31 cellular contexts compared by ENCODE assay signal in genomic region chr7:124042826-124043225, GRCh38. TPM values are rescaled to one million over a fixed set of nuclear protein-coding genes. Genes with fewer than 3 reads are reported as not detected.
DNase-seq lines count a peak whose midpoint lies in the region; ATAC-seq, FAIRE-seq and TF ChIP-seq lines count a peak whose summit lies in the region.
"Had no signal": no experiment of that assay in that cellular context is flagged by ENCODE, and none has a peak within 500 bp of the region (broad histone marks: within the 10 kb centered on the region; RNA-seq: fewer than 3 reads in every experiment).

No MANE protein-coding gene starts in this region.

- no peak for ATAC-seq in GM23338
- ATAC-seq: GM12878 had no signal

- no peaks in the 10 kb centered on the region for H4K20me1 ChIP-seq in GM23338 (replicated peaks; ENCODE audit: insufficient read depth)
- H4K20me1 ChIP-seq: BLaER1 had no signal

- H3K36me3 Mint-ChIP-seq in GM23338 (ENCODE audit: low read depth): no peaks in the 10 kb centered on the region
- H3K36me3 Mint-ChIP-seq: CD14-positive monocyte; CD4-positive, alpha-beta memory T cell; CD4-positive, CD25-positive, alpha-beta regulatory T cell; CD8-positive, alpha-beta memory T cell had no signal

- H3K4me3 Mint-ChIP-seq in GM23338: no peak overlapping the region
- H3K4me3 Mint-ChIP-seq: CD14-positive monocyte; CD4-positive, alpha-beta memory T cell; CD4-positive, CD25-positive, alpha-beta regulatory T cell; CD8-positive, alpha-beta memory T cell had no signal

- H3K27me3 ChIP-seq in bronchial epithelial cell (ENCODE audit: control insufficient read depth, insufficient read depth, low read length): no peaks in the 10 kb centered on the region
- H3K27me3 ChIP-seq in GM23338 (ENCODE audit: insufficient read depth): no peaks in the 10 kb centered on the region
- H3K27me3 ChIP-seq: BE2C, BLaER1 had no signal

- no peak overlapping the region for H2AFZ ChIP-seq in GM23338

- H3K27ac ChIP-seq in RWPE1 (no peak overlapping the region), GM23338 (ENCODE audit: low read depth) (no peak overlapping the region)
- H3K27ac ChIP-seq: BLaER1 had no signal

- no peaks in the 10 kb centered on the region; the same call in 1 of the 2 replicates for H3K4me1 ChIP-seq in GM23338 (ENCODE audit: insufficient read depth)
- H3K4me1 ChIP-seq: BE2C, BLaER1 had no signal

- no peaks in the 10 kb centered on the region for H3K9me2 ChIP-seq in GM23338 (ENCODE audit: insufficient read depth)

- TF ChIP-seq CTCF in RWPE1 (conservative IDR thresholded peaks at IDR 0.05; ENCODE audit: low read depth) (no peak), bronchial epithelial cell (IDR thresholded peaks at IDR 0.05; ENCODE audit: insufficient read depth, low read length, severe bottlenecking) (no peak), epithelial cell of esophagus (IDR thresholded peaks at IDR 0.05; ENCODE audit: insufficient read depth, low read depth, low read length, missing control alignments) (no peak), GM23338 (conservative IDR thresholded peaks at IDR 0.05; ENCODE audit: low read depth in 2 of 2) (no peak)

- H3K79me2 ChIP-seq in GM23338 (replicated peaks; ENCODE audit: insufficient read depth): no peaks in the 10 kb centered on the region

- H3K36me3 ChIP-seq in bronchial epithelial cell (ENCODE audit: control insufficient read depth, insufficient read depth, low read length): no peaks in the 10 kb centered on the region
- no peaks in the 10 kb centered on the region for H3K36me3 ChIP-seq in GM23338 (ENCODE audit: insufficient read depth)
- H3K36me3 ChIP-seq: BE2C, BLaER1 had no signal

- H3K4me3 ChIP-seq in bronchial epithelial cell (ENCODE audit: low read depth, low read length) (no peak overlapping the region), epithelial cell of esophagus (ENCODE audit: low read length) (no peak overlapping the region), GM23338 (no peak overlapping the region)
- H3K4me3 ChIP-seq: BLaER1, GM12878 had no signal

- H3K4me1 Mint-ChIP-seq in GM23338: peaks cover 2% of the 10 kb centered on the region; the same call in 2 of the 3 replicates
- H3K4me1 Mint-ChIP-seq: CD14-positive monocyte; CD4-positive, alpha-beta memory T cell; CD4-positive, CD25-positive, alpha-beta regulatory T cell; CD8-positive, alpha-beta memory T cell had no signal

- no peaks in the 10 kb centered on the region for H3K9me3 Mint-ChIP-seq in GM23338
- H3K9me3 Mint-ChIP-seq: CD8-positive, alpha-beta memory T cell had no signal

- POLR2A ChIA-PET in RWPE1 (lab: Yijun Ruan, JAX; ENCODE audit: low non-redundant PET): no interaction called here

- no peak for DNase-seq in RCC 7860 (ENCODE audit: low spot score)
- peak; percentile 7 for DNase-seq in RWPE1 (ENCODE audit: low spot score)
- DNase-seq in bronchial epithelial cell (ENCODE audit: low read depth): peak; percentile 77
- peak; percentile 69 for DNase-seq in epithelial cell of esophagus (ENCODE audit: low read depth)
- DNase-seq in stimulated activated CD4-positive, alpha-beta T cell treated with anti-CD3 and anti-CD28 coated beads, Interleukin-12 subunit alpha, Interleukin-12 subunit beta, amount 100 ng/mL, for 4 hours: no peak
- no peak for DNase-seq in activated CD8-positive, alpha-beta memory T cell treated with anti-CD3 and anti-CD28 coated beads for 24 hours
- no peak for DNase-seq in T-helper 2 cell
- no peak for DNase-seq in GM23338 (ENCODE audit: low spot score)
- DNase-seq: 8988T; ACHN; BE2C; C1 segment of cervical spinal cord; CD4-positive, alpha-beta memory T cell; CD4-positive, CD25-positive, alpha-beta regulatory T cell; CD8-positive, alpha-beta memory T cell; COR-L47; DMS 273 treated with DMSO at 0.1 percent for 48 hours; DMS153; DMS53; DMS79; DND-41; EL; GDM1 had no signal

- peak; percentile 11 for FAIRE-seq in RCC 7860 (lab: Jason Lieb, UNC)
- no peak for FAIRE-seq in bronchial epithelial cell (lab: Jason Lieb, UNC)
- FAIRE-seq: GM12878, GM12892, GM18507 had no signal

- H3K4me2 ChIP-seq in GM23338: no peak overlapping the region
- H3K4me2 ChIP-seq: BLaER1 had no signal

- no peaks in the 10 kb centered on the region for H3F3A ChIP-seq in GM23338 (replicated peaks; ENCODE audit: low read depth)

- no peak overlapping the region for H3K27ac Mint-ChIP-seq in GM23338
- H3K27ac Mint-ChIP-seq: CD14-positive monocyte; CD4-positive, alpha-beta memory T cell; CD4-positive, CD25-positive, alpha-beta regulatory T cell; CD8-positive, alpha-beta memory T cell had no signal

- no peaks in the 10 kb centered on the region for H3K27me3 Mint-ChIP-seq in GM23338 (ENCODE audit: insufficient read depth, low read depth, poor library complexity)
- H3K27me3 Mint-ChIP-seq: CD4-positive, alpha-beta memory T cell; CD4-positive, CD25-positive, alpha-beta regulatory T cell had no signal

- CTCF ChIA-PET in RWPE1 (lab: Yijun Ruan, JAX): interaction anchor here (0.7 kb wide), 1 partner anchor 64 kb away, joined by 4 read pairs; no protein-coding TSS in a partner anchor

TF ChIP-seq in GM23338, 12 proteins besides CTCF, POLR2A, EP300 and RAD21:
- TF ChIP-seq ZNF114 (CRISPR knock-in tag; IDR thresholded peaks at IDR 0.05): no peak
- TF ChIP-seq REST (IDR thresholded peaks at IDR 0.05; ENCODE audit: unreplicated experiment): no peak
- no peak for TF ChIP-seq EZH2 (IDR thresholded peaks at IDR 0.05; ENCODE audit: low read depth, unreplicated experiment)
- TF ChIP-seq EZH2phosphoT487 (IDR thresholded peaks at IDR 0.05; ENCODE audit: unreplicated experiment): no peak
- TF ChIP-seq NANOG (IDR thresholded peaks at IDR 0.05; ENCODE audit: borderline replicate concordance): no peak
- TF ChIP-seq ZNF331 (CRISPR knock-in tag; IDR thresholded peaks at IDR 0.05; ENCODE audit: low read depth): no peak
TF ChIP-seq in GM23338: peak in this region for 0.

RNA-seq across cellular contexts. Expression of gene TMEM229A, which starts 10.0 kb away (rescaled TPM):
- total RNA-seq in bronchial epithelial cell: not detected in 2 replicates
- 0.16 and 0.80 TPM in 2 replicates for total RNA-seq in GM23338 (2014; rRNA removed; shearing (Covaris generic))
- 0.63 and 0.94 TPM in 2 replicates for polyA plus RNA-seq in GM23338 (2016; fragmentation: Nextera tagmentation; extraction: Ambion mirVana)
- total RNA-seq: CD4-positive, alpha-beta memory T cell; CD4-positive, CD25-positive, alpha-beta regulatory T cell; CD8-positive, alpha-beta memory T cell; Daoy; G401; GM12878 had no signal
- polyA plus RNA-seq: AG04450; CD14-positive monocyte; CD4-positive, alpha-beta memory T cell; CD4-positive, CD25-positive, alpha-beta regulatory T cell; CD8-positive, alpha-beta memory T cell; GM12878 had no signal

Comparison
In these comparisons a context has a peak if more than half of its experiments do, and no peak if none do; other contexts are left out.
1. DNase-seq: peak in RWPE1 (single experiment), bronchial epithelial cell (single experiment) and epithelial cell of esophagus (single experiment); none in RCC 7860 (single experiment), stimulated activated CD4-positive, alpha-beta T cell treated with anti-CD3 and anti-CD28 coated beads, Interleukin-12 subunit alpha, Interleukin-12 subunit beta, amount 100 ng/mL, for 4 hours (single experiment), activated CD8-positive, alpha-beta memory T cell treated with anti-CD3 and anti-CD28 coated beads for 24 hours (single experiment), T-helper 2 cell (0 of 5) and GM23338 (single experiment).